19 cellular contexts compared by ENCODE assay signal in the genomic region with DNA sequence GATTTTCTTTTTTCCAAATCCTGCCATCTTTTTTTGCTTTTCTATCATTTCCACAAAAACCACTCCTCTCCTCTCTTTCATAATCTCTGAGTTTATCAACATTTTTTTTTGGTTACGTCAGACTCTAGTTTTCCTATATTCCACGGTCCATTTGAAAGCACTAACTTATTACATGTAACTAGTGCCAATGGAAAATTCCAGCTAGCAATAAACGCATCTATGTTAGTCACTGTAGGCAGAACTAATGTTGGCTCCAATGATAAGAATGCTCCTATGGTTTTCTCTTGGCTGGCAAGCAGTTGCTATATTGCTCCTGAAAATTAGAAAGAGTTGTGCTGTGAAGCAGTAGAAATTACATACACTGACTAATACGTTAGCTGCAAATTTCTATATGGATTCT.
"Had no signal": no experiment of that assay in that cellular context is flagged by ENCODE, and none has a peak within 500 bp of the region (broad histone marks: within the 10 kb centered on the region; RNA-seq: fewer than 3 reads in every experiment).

No MANE protein-coding gene starts in this region.

- H3K9me3 ChIP-seq: left lung, prostate gland, right lobe of liver, transverse colon had no signal

- H3K4me3 ChIP-seq: dorsolateral prefrontal cortex, left lung, prostate gland, right lobe of liver, transverse colon had no signal

- H3K36me3 ChIP-seq: brain microvascular endothelial cell, left lung, prostate gland, right lobe of liver, transverse colon, WERI-Rb-1 had no signal

- ATAC-seq: activated CD8-positive, alpha-beta T cell treated with anti-CD3 and anti-CD28 coated beads, Interleukin-2, amount 10 ng/mL, durations not matched to agents 7 days and 5 days; activated naive CD8-positive, alpha-beta T cell treated with anti-CD3 and anti-CD28 coated beads, Interleukin-2, amount 50 U/mL, for 24 hours; left lung; natural killer cell treated with Interleukin-12 subunit alpha and Interleukin-12 subunit beta and Interleukin-15 and Interleukin-18, amount 100 ng/mL, for 72 hours; right lobe of liver; stimulated activated naive B cell treated with anti-CD40 and anti-IgM and Interleukin-4, amounts not matched to agents 10 μg/mL and 1 μg/mL and 100 μg/mL, for 72 hours had no signal

- H3K27ac ChIP-seq: brain microvascular endothelial cell, left lung, prostate gland, right lobe of liver, transverse colon, WERI-Rb-1 had no signal

- H3K4me1 ChIP-seq: left lung, prostate gland, right lobe of liver, transverse colon had no signal

- DNase-seq: activated CD4-positive, alpha-beta T cell treated with anti-CD3 and anti-CD28 coated beads for 4 hours; activated CD8-positive, alpha-beta T cell treated with anti-CD3 and anti-CD28 coated beads, Interleukin-2, amount 10 ng/mL, durations not matched to agents 7 days and 5 days; activated naive CD4-positive, alpha-beta T cell treated with Interleukin-2 at 50 U/mL for 16 hours; activated naive CD8-positive, alpha-beta T cell treated with anti-CD3 and anti-CD28 coated beads, Interleukin-2, amount 50 U/mL, for 24 hours; brain microvascular endothelial cell; dorsolateral prefrontal cortex; foreskin fibroblast; glutamatergic neuron; left lung; occipital lobe; right lobe of liver; stimulated activated CD4-positive, alpha-beta T cell treated with anti-CD3 and anti-CD28 coated beads, Interleukin-2, amount 100 ng/mL, for 24 hours; stimulated activated naive B cell treated with anti-CD40 and anti-IgM and Interleukin-4, amounts not matched to agents 10 μg/mL and 1 μg/mL and 100 μg/mL, for 72 hours; substantia nigra; T-helper 1 cell; transverse colon; WERI-Rb-1 had no signal

- H3K27me3 ChIP-seq: brain microvascular endothelial cell, left lung, right lobe of liver, transverse colon had no signal
